Comparison of ENCODE assay signal across 8 cellular contexts in the genomic region with DNA sequence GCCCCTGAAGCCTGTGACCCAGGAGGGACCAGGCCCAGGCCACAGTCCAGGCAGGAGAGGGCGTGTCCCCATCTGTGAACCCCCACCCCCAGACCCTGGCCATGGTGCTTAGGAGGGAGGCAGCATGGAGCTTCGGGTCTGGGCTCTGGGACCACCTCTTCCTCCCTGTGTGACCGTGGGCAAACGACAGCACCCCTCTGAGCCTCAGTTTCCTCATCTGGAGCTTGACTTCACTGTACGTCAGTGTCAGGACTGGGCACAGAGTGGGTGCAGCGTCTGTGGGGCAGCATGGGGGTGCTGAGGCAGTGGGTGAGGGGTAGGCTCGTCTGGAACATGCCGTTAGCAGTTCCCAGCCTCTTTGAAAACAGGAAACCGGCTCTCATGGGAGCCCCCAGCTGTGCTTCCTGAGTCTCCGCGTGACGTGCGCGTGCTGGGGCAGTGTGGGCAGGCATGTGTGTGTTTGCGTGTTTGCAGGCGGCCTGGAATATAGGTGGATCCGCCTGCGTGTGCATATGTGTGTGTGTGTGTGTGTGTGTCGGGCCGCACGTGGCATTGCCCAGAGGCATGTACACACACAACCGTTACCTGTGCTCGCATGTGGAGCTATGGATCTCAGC. TPM values are rescaled to one million over a fixed set of nuclear protein-coding genes. Genes with fewer than 3 reads are reported as not detected.
DNase-seq lines count a peak whose midpoint lies in the region; ATAC-seq and TF ChIP-seq lines count a peak whose summit lies in the region.

No MANE protein-coding gene starts in this region.

- H3K4me3 ChIP-seq in Panc1 (ENCODE audit: low read depth in 2 of 2, low read length in 2 of 2), result no peak overlapping the region
- H3K4me3 ChIP-seq in subcutaneous abdominal adipose tissue (ENCODE audit: low read depth in 1 of 5, low read length in 5 of 5), result peak overlapping the region in 4 of 5 donors; percentile 3 to 37 (median 20)

- H3K27ac ChIP-seq in Panc1 (ENCODE audit: low read length) (0 out of 2 replicates have a peak overlapping the region, but pooled peaks have one; percentile 3), adipose tissue (ENCODE audit: low read depth, low read length) (peak overlapping the region; percentile 24), subcutaneous abdominal adipose tissue (ENCODE audit: low read depth, low read length) (peak overlapping the region; percentile 95)

- BruUV-seq in Panc1 (replicated peaks; lab: Mats Ljungman, UMichigan), result no TSS peak

- 24 to 70% (median 34%) methylated on average over 21 to 23 of the region's 23 CpGs for WGBS in adipose tissue, 3 donors

- intact Hi-C loops in Panc1 (cut with micrococcal nuclease; ENCODE audit: unreplicated experiment), result no loop called here

- POLR2A ChIA-PET in Panc1 (lab: Charles Lee), result no interaction called here

- CTCF ChIA-PET in Panc1 (lab: Charles Lee), result no interaction called here

- in situ Hi-C loops in Panc1 (cut with HindIII; ENCODE audit: low pct_unique_long_range_greater_than_20kb, low sequenced_read_pairs), result no loop called here

- H3K27me3 ChIP-seq in Panc1 (ENCODE audit: control insufficient read depth, insufficient read depth, low read length), result no peaks in the 10 kb centered on the region
- no peaks in the 10 kb centered on the region for H3K27me3 ChIP-seq in subcutaneous abdominal adipose tissue (ENCODE audit: control insufficient read depth in 5 of 5, insufficient read depth in 4 of 5, low read length in 5 of 5)

- H3K4me1 ChIP-seq in ES-I3 (ENCODE audit: insufficient read depth, low read length) (peaks cover 4% of the 10 kb centered on the region; the same call in 1 of the 2 replicates), Panc1 (ENCODE audit: control insufficient read depth, insufficient read depth, low read length) (peaks cover 21% of the 10 kb centered on the region; the same call in 1 of the 2 replicates), subcutaneous abdominal adipose tissue (ENCODE audit: control insufficient read depth in 5 of 5, insufficient read depth in 5 of 5, low read length in 5 of 5) (peaks cover 13 to 53% (median 43%) of the 10 kb centered on the region in 5 donors)

- H3K9me3 ChIP-seq in ES-I3 (ENCODE audit: control insufficient read depth, insufficient read depth, low read length) (no peaks in the 10 kb centered on the region), Panc1 (ENCODE audit: control insufficient read depth, insufficient read depth, low read depth, low read length) (no peaks in the 10 kb centered on the region), subcutaneous abdominal adipose tissue (ENCODE audit: control insufficient read depth in 5 of 5, low read length in 5 of 5) (no peaks in the 10 kb centered on the region)

- TF ChIP-seq CTCF in Panc1 (IDR thresholded peaks at IDR 0.05), result no peak

- DNase-seq in Panc1 (ENCODE audit: low read depth, low spot score) (no peak), left kidney (ENCODE audit: low read depth, low spot score) (peak; percentile 58)

- ATAC-seq in Panc1, result no peak
- ATAC-seq in GM19455 (IDR thresholded peaks at IDR 0.05; ENCODE audit: unreplicated experiment), result no peak
- ATAC-seq in GM21529 (IDR thresholded peaks at IDR 0.05; ENCODE audit: unreplicated experiment), result no peak
- no peak for ATAC-seq in HG03378 (IDR thresholded peaks at IDR 0.05; ENCODE audit: unreplicated experiment)

- no peaks in the 10 kb centered on the region for H3K36me3 ChIP-seq in ES-I3 (ENCODE audit: insufficient read depth, low read length)
- H3K36me3 ChIP-seq in Panc1 (ENCODE audit: control insufficient read depth, insufficient read depth, low read length), result no peaks in the 10 kb centered on the region
- no peaks in the 10 kb centered on the region for H3K36me3 ChIP-seq in subcutaneous abdominal adipose tissue (ENCODE audit: control insufficient read depth in 5 of 5, insufficient read depth in 5 of 5, low read length in 5 of 5)

- peak overlapping the region; percentile 11; the same call in 1 of the 2 replicates for H3K9ac ChIP-seq in ES-I3 (ENCODE audit: low read depth, low read length)
- H3K9ac ChIP-seq in subcutaneous abdominal adipose tissue (ENCODE audit: low read length in 5 of 5), result peak overlapping the region in 4 of 5 donors; percentile 9 to 76 (median 46)

RNA-seq across cellular contexts. Expression of gene ARRDC2, which starts 15.7 kb away (rescaled TPM):
- total RNA-seq in Panc1 (2021; ENCODE audit: unreplicated experiment), result 21.4 TPM
- polyA plus RNA-seq in Panc1 (2012; ENCODE audit: insufficient read length), result 25.6 TPM
- 10 to 100 TPM; 11.1 to 48.6 (median 15.4) TPM for polyA plus RNA-seq in adipose tissue

RNA-seq across cellular contexts. Expression of gene KCNN1, which starts 56.8 kb away (rescaled TPM):
- 0.90 TPM for total RNA-seq in Panc1 (2021; ENCODE audit: unreplicated experiment)
- polyA plus RNA-seq in Panc1 (2012; ENCODE audit: insufficient read length), result 3.0 TPM
- polyA plus RNA-seq in adipose tissue, result under 1 TPM in 2 of 3 donors, not detected in 1; 0.06 to 0.34 TPM

Comparison
In these comparisons a context has a peak if more than half of its experiments do, and no peak if none do; other contexts are left out.
1. H3K27ac ChIP-seq: peak in every context shown above with its lines; median percentile 95 in subcutaneous abdominal adipose tissue; 24 in adipose tissue; 3 in Panc1.
2. H3K4me3 ChIP-seq: peak in subcutaneous abdominal adipose tissue (4 of 5); none in Panc1 (0 of 2).